10 cellular contexts compared by ENCODE assay signal in genomic region chr17:39782481-39782880, GRCh38. TPM values are rescaled to one million over a fixed set of nuclear protein-coding genes. Genes with fewer than 3 reads are reported as not detected.
A peak's percentile ranks its signal among the peaks of the same experiment; 100 is the strongest.
DNase-seq lines count a peak whose midpoint lies in the region; ATAC-seq, FAIRE-seq and TF ChIP-seq lines count a peak whose summit lies in the region.
"Had no signal": no experiment of that assay in that cellular context is flagged by ENCODE, and none has a peak within 500 bp of the region (broad histone marks: within the 10 kb centered on the region; RNA-seq: fewer than 3 reads in every experiment).

No MANE protein-coding gene starts in this region.

- H3K36me3 Mint-ChIP-seq in natural killer cell: peaks cover 7% of the 10 kb centered on the region

- no peak overlapping the region for H2AFZ ChIP-seq in K562 (ENCODE audit: low read depth, low read length)

- H3K9me3 ChIP-seq in K562 (replicated peaks; ENCODE audit: control insufficient read depth, insufficient read depth, low read depth, low read length) (no peaks in the 10 kb centered on the region), spleen (no peaks in the 10 kb centered on the region)
- H3K9me3 ChIP-seq: prostate gland had no signal

- H3K4me1 Mint-ChIP-seq in natural killer cell: peaks cover 61 to 74% of the 10 kb centered on the region in 2 donors

- H3K27ac ChIP-seq in K562 (ENCODE audit: extremely low read depth, low read depth, low read length) (no peak overlapping the region), spleen (peak overlapping the region in 4 of 8 donors; percentile 85 to 92 (median 89))
- H3K27ac ChIP-seq: prostate gland had no signal

- no peaks in the 10 kb centered on the region for H3K27me3 Mint-ChIP-seq in natural killer cell (ENCODE audit: low read depth in 2 of 2)

- CTCF ChIA-PET in K562 (lab: Yijun Ruan, JAX; ENCODE audit: low intra/inter-chr PET ratio): interaction anchor here (0.8 kb wide), 1 partner anchor 13 kb away, joined by 3 read pairs; no protein-coding TSS in a partner anchor

- H3K4me3 Mint-ChIP-seq in natural killer cell: peak overlapping the region; percentile 57

- H3K79me2 ChIP-seq in K562 (ENCODE audit: control insufficient read depth, insufficient read depth, low read length): no peaks in the 10 kb centered on the region

- no peak for ATAC-seq in K562
- ATAC-seq in natural killer cell: peak in 1 of 3 donors; percentile 42
- ATAC-seq in omental fat pad (ENCODE audit: low FRiP score): no peak

- H3K9ac ChIP-seq in K562 (ENCODE audit: insufficient read depth in 1 of 2, low read depth in 2 of 2, low read length in 2 of 2): no peak overlapping the region

- TF ChIP-seq POLR2A in K562 (conservative IDR thresholded peaks at IDR 0.05) (no peak), spleen (IDR thresholded peaks at IDR 0.05) (no peak)

- no TSS peak for BruUV-seq in K562 (replicated peaks; lab: Mats Ljungman, UMichigan)

- TF ChIP-seq EP300 in K562 (IDR thresholded peaks at IDR 0.05; ENCODE audit: low read length): no peak

- no peaks in the 10 kb centered on the region for H4K20me1 ChIP-seq in K562 (replicated peaks; ENCODE audit: control insufficient read depth, insufficient read depth, low read length)

- FAIRE-seq in GM18507 (lab: Jason Lieb, UNC) (peak; percentile 18), K562 (lab: Jason Lieb, UNC) (no peak)

- no peak for TF ChIP-seq CTCF in K562 (IDR thresholded peaks at IDR 0.05 in 2 of 3, conservative IDR thresholded peaks at IDR 0.05 in 1 of 3; ENCODE audit: insufficient read depth in 2 of 3, low read depth in 1 of 3, low read length in 3 of 3)
- no peak for TF ChIP-seq CTCF in natural killer cell (IDR thresholded peaks at IDR 0.05)
- no peak for TF ChIP-seq CTCF in spleen (IDR thresholded peaks at IDR 0.05 in 8 of 11, conservative IDR thresholded peaks at IDR 0.05 in 3 of 11)
- no peak for TF ChIP-seq CTCF in omental fat pad (IDR thresholded peaks at IDR 0.05)

- H3K27me3 ChIP-seq in K562 (ENCODE audit: control insufficient read depth in 2 of 2, insufficient read depth in 2 of 2, low read length in 2 of 2) (peaks cover 11 to 19% of the 10 kb centered on the region in 2 experiments; a peak in 4 of 5 replicates), spleen (replicated peaks in 1 of 7) (peaks cover 0 to 18% (median 0%) of the 10 kb centered on the region in 7 donors)

- H3K9me1 ChIP-seq in K562 (ENCODE audit: control insufficient read depth, insufficient read depth, low read length): no peaks in the 10 kb centered on the region

- POLR2A ChIA-PET in K562 (lab: Yijun Ruan, JAX): interaction anchor here (0.5 to 1.3 kb wide), 3 partner anchors 13 to 125 kb away, joined by 3 to 5 read pairs (median 4); no protein-coding TSS in a partner anchor

- no peaks in the 10 kb centered on the region for H3K9me3 Mint-ChIP-seq in natural killer cell

- peak overlapping the region; percentile 84 to 88 for H3K27ac Mint-ChIP-seq in natural killer cell

- no peak overlapping the region for H3K4me2 ChIP-seq in K562 (ENCODE audit: insufficient read depth, low read length)

- H3K4me1 ChIP-seq in K562 (replicated peaks in 1 of 2; ENCODE audit: control insufficient read depth in 2 of 2, insufficient read depth in 2 of 2, low read length in 2 of 2) (no peaks in the 10 kb centered on the region), spleen (peaks cover 9 to 100% (median 61%) of the 10 kb centered on the region in 6 donors)
- H3K4me1 ChIP-seq: prostate gland had no signal

- 0% methylated on average over 4 of the region's 4 CpGs for WGBS in K562 (ENCODE audit: insufficient coverage, low coverage, missing lambda C conversion rate)
- WGBS in spleen, 5 donors: 24 to 60% (median 44%) methylated on average over 4 of the region's 4 CpGs

- H3K4me3 ChIP-seq in K562 (no peak overlapping the region), spleen (no peak overlapping the region)
- H3K4me3 ChIP-seq: prostate gland had no signal

- no peak for DNase-seq in GM18507 (ENCODE audit: extremely low spot score, insufficient read length, low read depth)
- peak; percentile 86 for DNase-seq in NCI-H226
- no peak for DNase-seq in K562 (ENCODE audit: extremely low read depth in 1 of 4, low spot score in 3 of 4)
- no peak for DNase-seq in natural killer cell
- no peak for DNase-seq in AG20443 (ENCODE audit: low spot score)
- no peak for DNase-seq in spleen
- no peak for DNase-seq in omental fat pad (ENCODE audit: low spot score)
- DNase-seq: effector CD8-positive, alpha-beta T cell; NCI-H1048 had no signal

- intact Hi-C loops in K562 (cut with micrococcal nuclease): no loop called here
- intact Hi-C loops in natural killer cell (cut with micrococcal nuclease): no loop called here
- intact Hi-C loops in spleen (cut with DNase I; ENCODE audit: low total_unique reads): no loop called here

- H3K36me3 ChIP-seq in K562 (ENCODE audit: control insufficient read depth, insufficient read depth, low read length) (no peaks in the 10 kb centered on the region), spleen (peaks cover 0 to 42% (median 0%) of the 10 kb centered on the region in 6 donors)
- H3K36me3 ChIP-seq: prostate gland had no signal

- in situ Hi-C loops in K562 (cut with MboI): no loop called here

- TF ChIP-seq RAD21 in K562 (CRISPR knock-in tag; conservative IDR thresholded peaks at IDR 0.05 in 1 of 2, IDR thresholded peaks at IDR 0.05 in 1 of 2): no peak

TF ChIP-seq in K562, 482 proteins besides CTCF, POLR2A, EP300 and RAD21:
- TF ChIP-seq CBFA2T3 (IDR thresholded peaks at IDR 0.05): 0 out of 2 replicates have a peak, but pooled peaks have one; percentile 9
- 0 out of 4 replicates have a peak, but pooled peaks of 1 of the 2 experiments have one; percentile 16 for TF ChIP-seq TEAD1 (CRISPR knock-in tag; IDR thresholded peaks at IDR 0.05)
- peak; percentile 92 for TF ChIP-seq SMAD4 (CRISPR knock-in tag; conservative IDR thresholded peaks at IDR 0.05)
- TF ChIP-seq ETV1 (tag; conservative IDR thresholded peaks at IDR 0.05; ENCODE audit: low read depth): 0 out of 2 replicates have a peak, but pooled peaks have one; percentile 14
- no peak for TF ChIP-seq STAT5A (IDR thresholded peaks at IDR 0.05; ENCODE audit: borderline replicate concordance, low read length)
- TF ChIP-seq ZNF766 (CRISPR knock-in tag; conservative IDR thresholded peaks at IDR 0.05): no peak
- no peak for TF ChIP-seq SRSF9 (IDR thresholded peaks at IDR 0.05; ENCODE audit: borderline replicate concordance, low read depth, low read length)
TF ChIP-seq in K562: peak in this region for 4.

RNA-seq across cellular contexts. Expression of gene GRB7, which starts 44.7 kb away (rescaled TPM):
- 7.8 and 23.1 TPM in 2 replicates for total RNA-seq in K562 (2011; cell fraction: chromatin; rRNA removed; ENCODE audit: low replicate concordance)
- total RNA-seq in K562 (2011; cell fraction: nucleolus; rRNA removed): 14.2 and 16.3 TPM in 2 replicates
- total RNA-seq in K562 (2011; cell fraction: nucleoplasm; rRNA removed): 10.2 and 11.2 TPM in 2 replicates
- total RNA-seq in K562 (2014; rRNA removed) (5.1 and 5.9 TPM in 2 replicates), K562 (2014; rRNA removed; fragmentation: Illumina TruSeq; extraction: Trizol) (1.9 and 2.2 TPM in 2 replicates), K562 (2015; rRNA removed; fragmentation: Illumina TruSeq; extraction: Trizol) (1.6 and 2.1 TPM in 2 replicates), K562 (2021) (5.0 and 6.0 TPM in 2 replicates), natural killer cell (under 1 TPM in 1 of 3 donors, not detected in 2; 0.27 TPM), spleen (1 to 10 TPM in 2 of 7 donors, under 1 TPM in 4, not detected in 1; 0.51 to 1.9 (median 0.66) TPM), omental fat pad (10 to 100 TPM in 3 of 4 donors, not detected in 1; 13.0 to 19.3 (median 14.0) TPM)
- polyA plus RNA-seq in K562 (2011; rRNA removed) (1.6 and 2.4 TPM in 2 replicates), K562 (2014; fragmentation: Illumina TruSeq; extraction: Trizol) (6.2 and 6.4 TPM in 2 replicates), K562 (2014; fragmentation: Nextera tagmentation; extraction: Ambion mirVana) (under 1 TPM; 0.04 to 0.08 TPM), K562 (2014; rRNA removed) (3.0 and 4.1 TPM in 2 replicates), spleen (under 1 TPM; 0.04 to 0.19 (median 0.14) TPM)
- polyA plus RNA-seq in K562 (2011; cell fraction: cytosol; rRNA removed): 1.8 and 4.1 TPM in 2 replicates
- polyA plus RNA-seq in K562 (2011; cell fraction: nucleus; rRNA removed): 7.6 and 13.2 TPM in 2 replicates
- polyA plus RNA-seq in K562 (2012): 3.2 and 6.3 TPM in 2 replicates
- polyA minus RNA-seq in K562 (2011; rRNA and poly(A)+ RNA removed): 0.87 and 1.7 TPM in 2 replicates
- 2.4 and 2.7 TPM in 2 replicates for polyA minus RNA-seq in K562 (2011; cell fraction: cytosol; rRNA and poly(A)+ RNA removed)
- 2.4 and 3.4 TPM in 2 replicates for polyA minus RNA-seq in K562 (2011; cell fraction: nucleus; rRNA and poly(A)+ RNA removed)

RNA-seq across cellular contexts. Expression of gene MIEN1, which starts 52.1 kb away (rescaled TPM):
- 17.7 and 44.9 TPM in 2 replicates for total RNA-seq in K562 (2011; cell fraction: chromatin; rRNA removed; ENCODE audit: low replicate concordance)
- total RNA-seq in K562 (2011; cell fraction: nucleolus; rRNA removed): 41.2 and 48.0 TPM in 2 replicates
- total RNA-seq in K562 (2011; cell fraction: nucleoplasm; rRNA removed): 37.9 and 44.1 TPM in 2 replicates
- total RNA-seq in K562 (2014; rRNA removed) (80.6 and 95.1 TPM in 2 replicates), K562 (2014; rRNA removed; fragmentation: Illumina TruSeq; extraction: Trizol) (58.3 and 61.3 TPM in 2 replicates), K562 (2015; rRNA removed; fragmentation: Illumina TruSeq; extraction: Trizol) (66.3 and 70.2 TPM in 2 replicates), K562 (2021) (65.7 and 67.9 TPM in 2 replicates), natural killer cell (10 to 100 TPM; 48.8 to 55.2 (median 51.6) TPM), spleen (10 to 100 TPM; 28.0 to 58.2 (median 40.5) TPM), omental fat pad (10 to 100 TPM; 33.9 to 60.8 (median 52.5) TPM)
- polyA plus RNA-seq in K562 (2011; rRNA removed) (60.8 and 81.8 TPM in 2 replicates), K562 (2014; fragmentation: Illumina TruSeq; extraction: Trizol) (114 and 142 TPM in 2 replicates), K562 (2014; fragmentation: Nextera tagmentation; extraction: Ambion mirVana) (10 to 100 TPM; 70.5 to 78.9 TPM), K562 (2014; rRNA removed) (103 and 135 TPM in 2 replicates), spleen (10 to 100 TPM; 60.9 to 85.2 (median 78.7) TPM)
- polyA plus RNA-seq in K562 (2011; cell fraction: cytosol; rRNA removed): 63.1 and 98.3 TPM in 2 replicates
- 42.4 and 82.9 TPM in 2 replicates for polyA plus RNA-seq in K562 (2011; cell fraction: nucleus; rRNA removed)
- 80.4 and 82.0 TPM in 2 replicates for polyA plus RNA-seq in K562 (2012)
- 14.3 and 24.3 TPM in 2 replicates for polyA minus RNA-seq in K562 (2011; rRNA and poly(A)+ RNA removed)
- polyA minus RNA-seq in K562 (2011; cell fraction: cytosol; rRNA and poly(A)+ RNA removed): 11.5 and 25.5 TPM in 2 replicates
- 19.3 and 20.3 TPM in 2 replicates for polyA minus RNA-seq in K562 (2011; cell fraction: nucleus; rRNA and poly(A)+ RNA removed)
